8 cellular contexts compared by ENCODE assay signal in genomic region chr20:31494131-31494530, GRCh38. TPM values are rescaled to one million over a fixed set of nuclear protein-coding genes. Genes with fewer than 3 reads are reported as not detected.
DNase-seq lines count a peak whose midpoint lies in the region; ATAC-seq, FAIRE-seq and TF ChIP-seq lines count a peak whose summit lies in the region.
"Had no signal": no experiment of that assay in that cellular context is flagged by ENCODE, and none has a peak within 500 bp of the region (broad histone marks: within the 10 kb centered on the region; RNA-seq: fewer than 3 reads in every experiment).

No MANE protein-coding gene starts in this region.

- H3K36me3 ChIP-seq in K562 (ENCODE audit: control insufficient read depth, insufficient read depth, low read length) (no peaks in the 10 kb centered on the region), spleen (no peaks in the 10 kb centered on the region)

- peaks cover 4 to 12% of the 10 kb centered on the region in 2 experiments; a peak in 4 of 5 replicates for H3K27me3 ChIP-seq in K562 (ENCODE audit: control insufficient read depth in 2 of 2, insufficient read depth in 2 of 2, low read length in 2 of 2)
- H3K27me3 ChIP-seq in spleen (replicated peaks in 1 of 7), result peaks cover 0 to 47% (median 0%) of the 10 kb centered on the region in 7 donors

- no peaks in the 10 kb centered on the region for H4K20me1 ChIP-seq in K562 (replicated peaks; ENCODE audit: control insufficient read depth, insufficient read depth, low read length)

- no peaks in the 10 kb centered on the region for H3K79me2 ChIP-seq in K562 (ENCODE audit: control insufficient read depth, insufficient read depth, low read length)

- peak in 1 of 2 experiments; percentile 40; a peak in 2 of 4 replicates for TF ChIP-seq RAD21 in K562 (CRISPR knock-in tag; conservative IDR thresholded peaks at IDR 0.05 in 1 of 2, IDR thresholded peaks at IDR 0.05 in 1 of 2)

- peaks cover 0 to 4% of the 10 kb centered on the region in 2 experiments; a peak in 2 of 5 replicates for H3K4me1 ChIP-seq in K562 (replicated peaks in 1 of 2; ENCODE audit: control insufficient read depth in 2 of 2, insufficient read depth in 2 of 2, low read length in 2 of 2)
- H3K4me1 ChIP-seq in spleen, result no peaks in the 10 kb centered on the region

- no peaks in the 10 kb centered on the region for H3K9me3 ChIP-seq in K562 (replicated peaks; ENCODE audit: control insufficient read depth, insufficient read depth, low read depth, low read length)
- H3K9me3 ChIP-seq in spleen, result no peaks in the 10 kb centered on the region

- H3K27ac ChIP-seq in K562 (ENCODE audit: extremely low read depth, low read depth, low read length) (no peak overlapping the region), spleen (no peak overlapping the region)

- ATAC-seq in K562, result peak; percentile 96
- no peak for ATAC-seq in GM21723 (IDR thresholded peaks at IDR 0.05; ENCODE audit: unreplicated experiment)

- POLR2A ChIA-PET in K562 (lab: Yijun Ruan, JAX), result interaction anchor here (0.9 kb wide), 1 partner anchor 9 kb away, joined by 5 read pairs; no protein-coding TSS in a partner anchor

- in situ Hi-C loops in K562 (cut with MboI), result loop anchor here (10.0 kb wide), 1 partner anchor 179 kb away; no protein-coding TSS in a partner anchor

- H3K4me3 ChIP-seq in K562, result no peak overlapping the region
- H3K4me3 ChIP-seq in spleen, result no peak overlapping the region

- DNase-seq in NCI-H446 treated with DMSO at 0.1 percent for 48 hours (lab: John Stamatoyannopoulos, UW), result peak; percentile 8
- DNase-seq in NCI-H446 (lab: John Stamatoyannopoulos, UW), result no peak
- DNase-seq in K562 (ENCODE audit: extremely low read depth in 1 of 4, low spot score in 3 of 4), result peak; percentile 68 to 75 (median 72)
- DNase-seq in spleen, result peak; percentile 6
- DNase-seq in NOMO-1 treated with DMSO at 0.1 percent for 48 hours (lab: John Stamatoyannopoulos, UW; ENCODE audit: unreplicated experiment), result no peak
- DNase-seq: CD4-positive, CD25-positive, alpha-beta regulatory T cell had no signal

- CTCF ChIA-PET in K562 (lab: Yijun Ruan, JAX; ENCODE audit: low intra/inter-chr PET ratio), result interaction anchor here (0.5 to 0.7 kb wide), 3 partner anchors 13 to 98 kb away, joined by 3 to 9 read pairs (median 3); no protein-coding TSS in a partner anchor

- H3K4me2 ChIP-seq in K562 (ENCODE audit: insufficient read depth, low read length), result no peak overlapping the region

- FAIRE-seq in K562 (lab: Jason Lieb, UNC), result peak; percentile 91
- FAIRE-seq: TTC549 had no signal

- 0% methylated on average over 2 of the region's 2 CpGs for WGBS in K562 (ENCODE audit: insufficient coverage, low coverage, missing lambda C conversion rate)
- WGBS in spleen, 5 donors, result 58 to 65% (median 61%) methylated on average over 2 of the region's 2 CpGs

- intact Hi-C loops in K562 (cut with micrococcal nuclease), result no loop called here
- intact Hi-C loops in spleen (cut with DNase I; ENCODE audit: low total_unique reads), result no loop called here

- H2AFZ ChIP-seq in K562 (ENCODE audit: low read depth, low read length), result no peak overlapping the region

- TF ChIP-seq EP300 in K562 (IDR thresholded peaks at IDR 0.05; ENCODE audit: low read length), result no peak

- no peaks in the 10 kb centered on the region for H3K9me1 ChIP-seq in K562 (ENCODE audit: control insufficient read depth, insufficient read depth, low read length)

- TF ChIP-seq CTCF in K562 (IDR thresholded peaks at IDR 0.05 in 2 of 3, conservative IDR thresholded peaks at IDR 0.05 in 1 of 3; ENCODE audit: insufficient read depth in 2 of 3, low read depth in 1 of 3, low read length in 3 of 3) (peak; percentile 66 to 82 (median 80)), spleen (IDR thresholded peaks at IDR 0.05 in 8 of 11, conservative IDR thresholded peaks at IDR 0.05 in 3 of 11) (peak in 1 of 11 experiments; percentile 12)

- TF ChIP-seq POLR2A in K562 (conservative IDR thresholded peaks at IDR 0.05) (no peak), spleen (IDR thresholded peaks at IDR 0.05) (no peak)

- no peak overlapping the region for H3K9ac ChIP-seq in K562 (ENCODE audit: insufficient read depth in 1 of 2, low read depth in 2 of 2, low read length in 2 of 2)

- BruUV-seq in K562 (replicated peaks; lab: Mats Ljungman, UMichigan), result no TSS peak

RNA-seq across cellular contexts. Expression of gene REM1, which starts 19.0 kb away (rescaled TPM):
- total RNA-seq in K562 (2011; cell fraction: chromatin; rRNA removed; ENCODE audit: low replicate concordance), result not detected in 2 replicates
- total RNA-seq in K562 (2011; cell fraction: nucleolus; rRNA removed), result not detected in 2 replicates
- not detected in 2 replicates for total RNA-seq in K562 (2011; cell fraction: nucleoplasm; rRNA removed)
- total RNA-seq in K562 (2014; rRNA removed), result not detected in 2 replicates
- not detected in 2 replicates for total RNA-seq in K562 (2014; rRNA removed; fragmentation: Illumina TruSeq; extraction: Trizol)
- not detected in 2 replicates for total RNA-seq in K562 (2015; rRNA removed; fragmentation: Illumina TruSeq; extraction: Trizol)
- not detected in 2 replicates for total RNA-seq in K562 (2021)
- polyA plus RNA-seq in K562 (2011; rRNA removed), result not detected in 2 replicates
- polyA plus RNA-seq in K562 (2011; cell fraction: cytosol; rRNA removed), result not detected in 2 replicates
- not detected in 2 replicates for polyA plus RNA-seq in K562 (2011; cell fraction: nucleus; rRNA removed)
- not detected in 2 replicates for polyA plus RNA-seq in K562 (2012)
- not detected in 2 replicates for polyA plus RNA-seq in K562 (2014; fragmentation: Illumina TruSeq; extraction: Trizol)
- polyA plus RNA-seq in K562 (2014; fragmentation: Nextera tagmentation; extraction: Ambion mirVana), result not detected
- polyA plus RNA-seq in K562 (2014; rRNA removed), result not detected in 2 replicates
- polyA minus RNA-seq in K562 (2011; rRNA and poly(A)+ RNA removed), result not detected in 2 replicates
- not detected in 2 replicates for polyA minus RNA-seq in K562 (2011; cell fraction: cytosol; rRNA and poly(A)+ RNA removed)
- polyA minus RNA-seq in K562 (2011; cell fraction: nucleus; rRNA and poly(A)+ RNA removed), result not detected in 2 replicates
- 1 to 10 TPM in 6 of 7 donors, under 1 TPM in 1; 0.79 to 8.1 (median 1.7) TPM for total RNA-seq in spleen
- 1 to 10 TPM; 1.2 to 1.6 (median 1.4) TPM for polyA plus RNA-seq in spleen
- total RNA-seq: CD4-positive, CD25-positive, alpha-beta regulatory T cell had no signal
- polyA plus RNA-seq: CD4-positive, CD25-positive, alpha-beta regulatory T cell had no signal

RNA-seq across cellular contexts. Expression of gene DEFB124, which starts 19.2 kb away (rescaled TPM):
- total RNA-seq in K562 (2011; cell fraction: chromatin; rRNA removed; ENCODE audit: low replicate concordance), result not detected in 2 replicates
- not detected in 2 replicates for total RNA-seq in K562 (2011; cell fraction: nucleolus; rRNA removed)
- total RNA-seq in K562 (2011; cell fraction: nucleoplasm; rRNA removed), result not detected in 2 replicates
- not detected in 2 replicates for total RNA-seq in K562 (2014; rRNA removed)
- total RNA-seq in K562 (2014; rRNA removed; fragmentation: Illumina TruSeq; extraction: Trizol), result not detected in 2 replicates
- total RNA-seq in K562 (2015; rRNA removed; fragmentation: Illumina TruSeq; extraction: Trizol), result not detected in 2 replicates
- total RNA-seq in K562 (2021), result not detected in 2 replicates
- not detected in 2 replicates for polyA plus RNA-seq in K562 (2011; rRNA removed)
- polyA plus RNA-seq in K562 (2011; cell fraction: cytosol; rRNA removed), result not detected in 2 replicates
- not detected in 2 replicates for polyA plus RNA-seq in K562 (2011; cell fraction: nucleus; rRNA removed)
- polyA plus RNA-seq in K562 (2012), result not detected in 2 replicates
- not detected in 2 replicates for polyA plus RNA-seq in K562 (2014; fragmentation: Illumina TruSeq; extraction: Trizol)
- polyA plus RNA-seq in K562 (2014; fragmentation: Nextera tagmentation; extraction: Ambion mirVana), result not detected
- polyA plus RNA-seq in K562 (2014; rRNA removed), result not detected in 2 replicates
- polyA minus RNA-seq in K562 (2011; rRNA and poly(A)+ RNA removed), result not detected in 2 replicates
- polyA minus RNA-seq in K562 (2011; cell fraction: cytosol; rRNA and poly(A)+ RNA removed), result not detected in 2 replicates
- polyA minus RNA-seq in K562 (2011; cell fraction: nucleus; rRNA and poly(A)+ RNA removed), result not detected in 2 replicates
- total RNA-seq in spleen, result not detected
- polyA plus RNA-seq in spleen, result under 1 TPM in 1 of 3 donors, not detected in 2; 0.24 TPM
- total RNA-seq: CD4-positive, CD25-positive, alpha-beta regulatory T cell had no signal
- polyA plus RNA-seq: CD4-positive, CD25-positive, alpha-beta regulatory T cell had no signal

RNA-seq across cellular contexts. Expression of gene HM13, which starts 20.1 kb away (rescaled TPM):
- 232 and 437 TPM in 2 replicates for total RNA-seq in K562 (2011; cell fraction: chromatin; rRNA removed; ENCODE audit: low replicate concordance)
- total RNA-seq in K562 (2011; cell fraction: nucleolus; rRNA removed), result 349 and 425 TPM in 2 replicates
- 318 and 321 TPM in 2 replicates for total RNA-seq in K562 (2011; cell fraction: nucleoplasm; rRNA removed)
- total RNA-seq in K562 (2014; rRNA removed) (42.0 and 64.1 TPM in 2 replicates), K562 (2014; rRNA removed; fragmentation: Illumina TruSeq; extraction: Trizol) (61.7 and 62.1 TPM in 2 replicates), K562 (2015; rRNA removed; fragmentation: Illumina TruSeq; extraction: Trizol) (74.5 and 74.8 TPM in 2 replicates), K562 (2021) (136 and 146 TPM in 2 replicates), spleen (100 to 1,000 TPM in 5 of 7 donors, 10 to 100 TPM in 2; 66.7 to 122 (median 104) TPM)
- polyA plus RNA-seq in K562 (2011; rRNA removed) (112 and 125 TPM in 2 replicates), K562 (2014; fragmentation: Illumina TruSeq; extraction: Trizol) (98.4 and 102 TPM in 2 replicates), K562 (2014; fragmentation: Nextera tagmentation; extraction: Ambion mirVana) (10 to 100 TPM in 1 of 2 experiments, 1 to 10 TPM in 1; 7.7 to 17.9 TPM), K562 (2014; rRNA removed) (99.6 and 111 TPM in 2 replicates), spleen (100 to 1,000 TPM in 1 of 3 donors, 10 to 100 TPM in 2; 62.1 to 105 (median 67.6) TPM)
- 90.7 and 156 TPM in 2 replicates for polyA plus RNA-seq in K562 (2011; cell fraction: cytosol; rRNA removed)
- polyA plus RNA-seq in K562 (2011; cell fraction: nucleus; rRNA removed), result 116 and 132 TPM in 2 replicates
- polyA plus RNA-seq in K562 (2012), result 109 and 181 TPM in 2 replicates
- 83.1 and 88.4 TPM in 2 replicates for polyA minus RNA-seq in K562 (2011; rRNA and poly(A)+ RNA removed)
- 81.1 and 84.3 TPM in 2 replicates for polyA minus RNA-seq in K562 (2011; cell fraction: cytosol; rRNA and poly(A)+ RNA removed)
- 65.8 and 88.5 TPM in 2 replicates for polyA minus RNA-seq in K562 (2011; cell fraction: nucleus; rRNA and poly(A)+ RNA removed)

RNA-seq across cellular contexts. Expression of gene DEFB123, which starts 53.7 kb away (rescaled TPM):
- not detected in 2 replicates for total RNA-seq in K562 (2011; cell fraction: chromatin; rRNA removed; ENCODE audit: low replicate concordance)
- total RNA-seq in K562 (2011; cell fraction: nucleolus; rRNA removed), result not detected in 2 replicates
- not detected in 2 replicates for total RNA-seq in K562 (2011; cell fraction: nucleoplasm; rRNA removed)
- total RNA-seq in K562 (2014; rRNA removed) (not detected in 2 replicates), K562 (2014; rRNA removed; fragmentation: Illumina TruSeq; extraction: Trizol) (not detected in 2 replicates), K562 (2015; rRNA removed; fragmentation: Illumina TruSeq; extraction: Trizol) (not detected in 2 replicates), K562 (2021) (not detected in 2 replicates), spleen (not detected)
- polyA plus RNA-seq in K562 (2011; rRNA removed) (not detected in 2 replicates), K562 (2014; fragmentation: Illumina TruSeq; extraction: Trizol) (not detected in 2 replicates), K562 (2014; fragmentation: Nextera tagmentation; extraction: Ambion mirVana) (not detected), K562 (2014; rRNA removed) (not detected in 2 replicates), spleen (not detected)
- not detected in 2 replicates for polyA plus RNA-seq in K562 (2011; cell fraction: cytosol; rRNA removed)
- polyA plus RNA-seq in K562 (2011; cell fraction: nucleus; rRNA removed), result not detected in 2 replicates
- polyA plus RNA-seq in K562 (2012), result not detected in 2 replicates
- not detected in 2 replicates for polyA minus RNA-seq in K562 (2011; rRNA and poly(A)+ RNA removed)
- polyA minus RNA-seq in K562 (2011; cell fraction: cytosol; rRNA and poly(A)+ RNA removed), result not detected in 2 replicates
- polyA minus RNA-seq in K562 (2011; cell fraction: nucleus; rRNA and poly(A)+ RNA removed), result not detected in 2 replicates
- total RNA-seq: CD4-positive, CD25-positive, alpha-beta regulatory T cell had no signal
- polyA plus RNA-seq: CD4-positive, CD25-positive, alpha-beta regulatory T cell had no signal

Comparison
In these comparisons a context has a peak if more than half of its experiments do, and no peak if none do; other contexts are left out.
1. DNase-seq: peak in NCI-H446 treated with DMSO at 0.1 percent for 48 hours (single experiment), K562 (4 of 4) and spleen (single experiment); none in NCI-H446 (0 of 2) and NOMO-1 treated with DMSO at 0.1 percent for 48 hours (single experiment).